9 cellular contexts compared by ENCODE assay signal in the genomic region with DNA sequence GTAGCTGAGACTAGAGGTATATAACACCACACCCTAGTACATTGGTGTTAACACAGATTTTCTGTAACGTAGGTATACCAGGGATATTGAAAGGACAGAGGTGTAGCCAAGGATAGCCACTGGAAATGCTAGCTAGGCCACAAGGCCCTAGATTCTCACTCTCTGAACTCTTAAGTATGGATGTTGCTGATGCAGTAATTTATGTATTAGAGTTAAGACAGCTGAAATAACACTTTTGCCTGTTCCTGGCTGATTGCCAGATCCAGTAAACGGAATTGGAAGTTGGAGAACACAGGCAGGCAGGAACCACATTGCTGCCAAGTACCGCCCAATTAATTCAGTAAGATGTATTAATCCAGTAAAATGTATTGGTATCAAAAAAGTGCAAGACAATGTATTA. TPM values are rescaled to one million over a fixed set of nuclear protein-coding genes. Genes with fewer than 3 reads are reported as not detected.
DNase-seq lines count a peak whose midpoint lies in the region; ATAC-seq and TF ChIP-seq lines count a peak whose summit lies in the region.
"Had no signal": no experiment of that assay in that cellular context is flagged by ENCODE, and none has a peak within 500 bp of the region (broad histone marks: within the 10 kb centered on the region; RNA-seq: fewer than 3 reads in every experiment).

No MANE protein-coding gene starts in this region.

- TF ChIP-seq CTCF in AG04450 (IDR thresholded peaks at IDR 0.05; ENCODE audit: low read depth, low read length), result no peak
- TF ChIP-seq CTCF in IMR-90 (conservative IDR thresholded peaks at IDR 0.05; ENCODE audit: low read depth, low read length), result no peak
- no peak for TF ChIP-seq CTCF in mammary epithelial cell (conservative IDR thresholded peaks at IDR 0.05 in 1 of 2, IDR thresholded peaks at IDR 0.05 in 1 of 2; ENCODE audit: extremely low read depth in 1 of 2, insufficient read depth in 1 of 2, low read depth in 1 of 2, low read length in 2 of 2)
- no peak for TF ChIP-seq CTCF in mesothelial cell of epicardium (IDR thresholded peaks at IDR 0.05; ENCODE audit: unreplicated experiment)
- TF ChIP-seq CTCF in GM13976 (IDR thresholded peaks at IDR 0.05; ENCODE audit: borderline replicate concordance, control extremely low read depth, extremely low read depth, insufficient read depth, missing control alignments), result no peak

- no peak overlapping the region for H2BK15ac ChIP-seq in IMR-90 (ENCODE audit: low read depth, low read length)

- H3K27me3 Mint-ChIP-seq in mesothelial cell of epicardium (ENCODE audit: low read depth), result no peaks in the 10 kb centered on the region

- H3K9me3 ChIP-seq in AG04450 (ENCODE audit: control insufficient read depth, insufficient read depth, low read length) (peaks cover 3% of the 10 kb centered on the region; the same call in 1 of the 2 replicates), IMR-90 (ENCODE audit: control insufficient read depth, insufficient read depth, low read length) (no peaks in the 10 kb centered on the region), mammary epithelial cell (replicated peaks; ENCODE audit: insufficient read depth, low read length) (no peaks in the 10 kb centered on the region)
- H3K9me3 ChIP-seq: neutrophil had no signal

- H3K14ac ChIP-seq in IMR-90 (replicated peaks; ENCODE audit: low read depth, low read length), result peak overlapping the region; percentile 81

- H2BK5ac ChIP-seq in IMR-90 (ENCODE audit: low read depth, low read length, poor library complexity, severe bottlenecking), result peak overlapping the region; percentile 87

- dilution Hi-C loops in IMR-90 (cut with HindIII; ENCODE audit: low sequenced_read_pairs, unreplicated experiment) (no loop called here), mammary epithelial cell (cut with HindIII; ENCODE audit: low sequenced_read_pairs) (no loop called here)

- H3K4me1 ChIP-seq in IMR-90 (ENCODE audit: control insufficient read depth, insufficient read depth, low read length), result peaks cover 8% of the 10 kb centered on the region
- H3K4me1 ChIP-seq in mammary epithelial cell (ENCODE audit: insufficient read depth, low read length), result peaks cover 46% of the 10 kb centered on the region

- peak; percentile 38; the same call in 1 of the 2 replicates for TF ChIP-seq POLR2A in IMR-90 (IDR thresholded peaks at IDR 0.05; ENCODE audit: low read depth, low read length)

- H3K79me2 ChIP-seq in mammary epithelial cell (ENCODE audit: insufficient read depth, low read length), result peaks cover 69% of the 10 kb centered on the region

- no peaks in the 10 kb centered on the region for H3K9me3 Mint-ChIP-seq in mesothelial cell of epicardium

- no peak overlapping the region for H3K18ac ChIP-seq in IMR-90 (ENCODE audit: low read depth, low read length)

- H3K4ac ChIP-seq in IMR-90 (ENCODE audit: low read depth, low read length), result peak overlapping the region; percentile 57

- peak overlapping the region; percentile 36 for H3K4me3 Mint-ChIP-seq in mesothelial cell of epicardium

- H3K36me3 ChIP-seq in IMR-90 (ENCODE audit: control insufficient read depth, insufficient read depth, low read length) (peaks cover 4% of the 10 kb centered on the region), mammary epithelial cell (ENCODE audit: insufficient read depth, low read length) (no peaks in the 10 kb centered on the region)
- H3K36me3 ChIP-seq: neutrophil had no signal

- peaks cover 5% of the 10 kb centered on the region for H3K36me3 Mint-ChIP-seq in mesothelial cell of epicardium

- ATAC-seq in IMR-90 (ENCODE audit: low read depth) (no peak), HG03135 (IDR thresholded peaks at IDR 0.05; ENCODE audit: unreplicated experiment) (no peak)

- H4K8ac ChIP-seq in IMR-90 (ENCODE audit: low read depth in 2 of 2, low read length in 2 of 2), result no peak overlapping the region

- in situ Hi-C loops in IMR-90 (cut with MboI; ENCODE audit: low sequenced_read_pairs) (no loop called here), mammary epithelial cell (cut with MboI; ENCODE audit: low sequenced_read_pairs in 2 of 2) (no loop called here), GM13976 (cut with MboI; ENCODE audit: low sequenced_read_pairs, unreplicated experiment) (no loop called here)

- peak overlapping the region; percentile 97 for H3K4me3 ChIP-seq in AG04450 (ENCODE audit: low read depth, low read length)
- peak overlapping the region; percentile 81 for H3K4me3 ChIP-seq in IMR-90 (ENCODE audit: insufficient read depth, low read depth, low read length)
- peak overlapping the region; percentile 18 to 96 (median 73) for H3K4me3 ChIP-seq in mammary epithelial cell (replicated peaks in 1 of 3; ENCODE audit: insufficient read depth in 1 of 3, low read depth in 2 of 3, low read length in 3 of 3)

- H3K4me2 ChIP-seq in IMR-90 (ENCODE audit: low read depth, low read length) (peak overlapping the region; percentile 90), mammary epithelial cell (ENCODE audit: insufficient read depth, low read depth, low read length) (peak overlapping the region; percentile 92)

- no peak for DNase-seq in AG04450 (ENCODE audit: low read depth, low spot score)
- DNase-seq in IMR-90, result no peak
- DNase-seq in mammary epithelial cell, result no peak
- DNase-seq in mesothelial cell of epicardium (ENCODE audit: low spot score in 2 of 2, unreplicated experiment in 2 of 2), result no peak
- DNase-seq in cortex of kidney (lab: John Stamatoyannopoulos, UW), result no peak
- DNase-seq in GF-D8 (lab: John Stamatoyannopoulos, UW), result no peak
- no peak for DNase-seq in GM13976 (ENCODE audit: low spot score)

- peak overlapping the region; percentile 91; the same call in 1 of the 2 replicates for H3K9ac ChIP-seq in IMR-90 (ENCODE audit: low read depth, low read length)
- peak overlapping the region; percentile 91 for H3K9ac ChIP-seq in mammary epithelial cell (ENCODE audit: insufficient read depth, low read length)

- no peak overlapping the region for H2AK9ac ChIP-seq in IMR-90 (replicated peaks; ENCODE audit: low read depth, low read length, poor library complexity)

- POLR2A ChIA-PET in AG04450 (lab: Yijun Ruan, JAX) (interaction anchor here (0.6 to 3.8 kb wide), 3 partner anchors 9 to 907 kb away, joined by 3 to 42 read pairs (median 4); no protein-coding TSS in a partner anchor), IMR-90 (lab: Charles Lee; ENCODE audit: unreplicated experiment) (interaction anchor here (0.6 to 1.5 kb wide), 2 partner anchors 92 to 94 kb away, joined by 3 to 12 read pairs; no protein-coding TSS in a partner anchor)

- H2AK5ac ChIP-seq in IMR-90 (ENCODE audit: low read depth, low read length), result peak overlapping the region; percentile 87

- H4K91ac ChIP-seq in IMR-90 (ENCODE audit: insufficient read depth, low read depth, low read length), result no peak overlapping the region

- H3K27ac ChIP-seq in AG04450 (ENCODE audit: low read depth, low read length) (no peak overlapping the region), IMR-90 (ENCODE audit: insufficient read depth, low read length) (no peak overlapping the region), mammary epithelial cell (ENCODE audit: insufficient read depth, low read depth, low read length) (peak overlapping the region; percentile 85)
- H3K27ac ChIP-seq: neutrophil had no signal

- no peak overlapping the region for H4K5ac ChIP-seq in IMR-90 (ENCODE audit: low read depth, low read length)

- H3K27me3 ChIP-seq in AG04450 (ENCODE audit: control insufficient read depth, insufficient read depth, low read length), result no peaks in the 10 kb centered on the region
- H3K27me3 ChIP-seq in IMR-90 (ENCODE audit: control insufficient read depth, insufficient read depth, low read length), result no peaks in the 10 kb centered on the region
- H3K27me3 ChIP-seq in mammary epithelial cell (ENCODE audit: insufficient read depth, low read length), result no peaks in the 10 kb centered on the region
- H3K27me3 ChIP-seq: neutrophil had no signal

- no peak overlapping the region for H2AFZ ChIP-seq in IMR-90 (replicated peaks; ENCODE audit: low read length, poor library complexity)
- no peak overlapping the region for H2AFZ ChIP-seq in mammary epithelial cell (ENCODE audit: low read depth, low read length)

- peaks cover 38% of the 10 kb centered on the region for H3K4me1 Mint-ChIP-seq in mesothelial cell of epicardium

- peak overlapping the region; percentile 1 for H3K27ac Mint-ChIP-seq in mesothelial cell of epicardium

- no CpG with 5 or more reads among the region's 3 CpGs for WGBS in IMR-90 (ENCODE audit: extremely low coverage in 2 of 2, insufficient read length in 1 of 2), 2 experiments
- WGBS in mammary epithelial cell (ENCODE audit: low coverage, missing lambda C conversion rate), result 21% methylated on average over 3 of the region's 3 CpGs

- peaks cover 0 to 19% of the 10 kb centered on the region in 2 experiments; a peak in 2 of 4 replicates for H3K79me1 ChIP-seq in IMR-90 (ENCODE audit: low read depth in 1 of 2, low read length in 2 of 2)

- H2BK120ac ChIP-seq in IMR-90 (ENCODE audit: low read depth, low read length), result no peak overlapping the region

- peaks cover 23% of the 10 kb centered on the region for H3K9me1 ChIP-seq in IMR-90 (ENCODE audit: insufficient read depth, low read length)

- no peak for TF ChIP-seq RAD21 in IMR-90 (IDR thresholded peaks at IDR 0.05; ENCODE audit: low read length)

- peak overlapping the region; percentile 85 for H3K23ac ChIP-seq in IMR-90 (ENCODE audit: low read depth, low read length)

- no peak overlapping the region for H2BK20ac ChIP-seq in IMR-90 (ENCODE audit: low read depth, low read length)

- H4K20me1 ChIP-seq in IMR-90 (ENCODE audit: insufficient read depth, low read length), result peaks cover 68% of the 10 kb centered on the region
- H4K20me1 ChIP-seq in mammary epithelial cell (ENCODE audit: insufficient read depth, low read length), result no peaks in the 10 kb centered on the region

- CTCF ChIA-PET in AG04450 (lab: Charles Lee) (interaction anchor here (1.1 kb wide), 1 partner anchor 74 kb away, joined by 3 read pairs; no protein-coding TSS in a partner anchor), IMR-90 (lab: Yijun Ruan, JAX) (interaction anchor here (0.8 to 1.0 kb wide), 2 partner anchors 8 to 9 kb away, joined by 3 to 4 read pairs; no protein-coding TSS in a partner anchor), mammary epithelial cell (lab: Charles Lee; ENCODE audit: low non-redundant PET) (interaction anchor here (0.7 kb wide), 1 partner anchor 69 kb away, joined by 3 read pairs; no protein-coding TSS in a partner anchor)

- H3K56ac ChIP-seq in IMR-90 (ENCODE audit: extremely low read depth, insufficient read depth, low read length), result peak overlapping the region; percentile 50; the same call in 1 of the 2 replicates

- intact Hi-C loops in IMR-90 (cut with micrococcal nuclease), result loop anchor here (5.0 kb wide), 1 partner anchor 91 kb away; the partner anchor contains the start of gene FLNC
- intact Hi-C loops in mammary epithelial cell (cut with micrococcal nuclease), result no loop called here

- no TSS peak for BruUV-seq in IMR-90 (replicated peaks; lab: Mats Ljungman, UMichigan)
- BruUV-seq in mammary epithelial cell (replicated peaks; lab: Mats Ljungman, UMichigan), result no TSS peak

RNA-seq across cellular contexts. Expression of gene CALU, which starts 1.8 kb away (rescaled TPM):
- polyA plus RNA-seq in AG04450 (2011; rRNA removed) (593 and 815 TPM in 2 replicates), IMR-90 (2012; rRNA removed) (426 and 525 TPM in 2 replicates), mammary epithelial cell (147 TPM)
- polyA minus RNA-seq in AG04450 (2011; rRNA and poly(A)+ RNA removed), result 317 and 441 TPM in 2 replicates
- total RNA-seq in IMR-90 (2012; rRNA removed) (421 and 914 TPM in 2 replicates), mammary epithelial cell (100 to 1,000 TPM; 185 to 232 TPM), mesothelial cell of epicardium (193 to 199 TPM (median 194 TPM) in 3 replicates)
- polyA plus RNA-seq in IMR-90 (2012; cell fraction: cytosol; rRNA removed), result 91.7 and 135 TPM in 2 replicates
- polyA plus RNA-seq in IMR-90 (2012; cell fraction: nucleus; rRNA removed; ENCODE audit: low replicate concordance), result 22.2 and 179 TPM in 2 replicates
- 97.6 TPM for polyA minus RNA-seq in mammary epithelial cell

RNA-seq across cellular contexts. Expression of gene OPN1SW, which starts 34.6 kb away (rescaled TPM):
- not detected in 2 replicates for polyA plus RNA-seq in AG04450 (2011; rRNA removed)
- not detected in 2 replicates for polyA minus RNA-seq in AG04450 (2011; rRNA and poly(A)+ RNA removed)
- total RNA-seq in IMR-90 (2012; rRNA removed), result not detected in 2 replicates
- polyA plus RNA-seq in IMR-90 (2012; rRNA removed), result not detected in 2 replicates
- polyA plus RNA-seq in IMR-90 (2012; cell fraction: cytosol; rRNA removed), result 0.04 TPM in 1 of 2 replicates, not detected in the other
- not detected in 2 replicates for polyA plus RNA-seq in IMR-90 (2012; cell fraction: nucleus; rRNA removed; ENCODE audit: low replicate concordance)
- not detected for total RNA-seq in mammary epithelial cell
- not detected for polyA plus RNA-seq in mammary epithelial cell
- polyA minus RNA-seq in mammary epithelial cell, result not detected
- not detected in 3 replicates for total RNA-seq in mesothelial cell of epicardium

RNA-seq across cellular contexts. Expression of gene CCDC136, which starts 50.8 kb away (rescaled TPM):
- 17.8 and 19.7 TPM in 2 replicates for polyA plus RNA-seq in AG04450 (2011; rRNA removed)
- 22.0 and 24.5 TPM in 2 replicates for polyA minus RNA-seq in AG04450 (2011; rRNA and poly(A)+ RNA removed)
- 7.7 and 8.3 TPM in 2 replicates for total RNA-seq in IMR-90 (2012; rRNA removed)
- polyA plus RNA-seq in IMR-90 (2012; rRNA removed), result 15.1 and 18.0 TPM in 2 replicates
- polyA plus RNA-seq in IMR-90 (2012; cell fraction: cytosol; rRNA removed), result 5.3 and 5.9 TPM in 2 replicates
- polyA plus RNA-seq in IMR-90 (2012; cell fraction: nucleus; rRNA removed; ENCODE audit: low replicate concordance), result 41.0 and 106 TPM in 2 replicates
- 1 to 10 TPM; 1.5 to 7.8 TPM for total RNA-seq in mammary epithelial cell
- polyA plus RNA-seq in mammary epithelial cell, result 2.0 TPM
- polyA minus RNA-seq in mammary epithelial cell, result not detected
- 34.6 to 39.1 TPM (median 34.8 TPM) in 3 replicates for total RNA-seq in mesothelial cell of epicardium
